In the genomic region with DNA sequence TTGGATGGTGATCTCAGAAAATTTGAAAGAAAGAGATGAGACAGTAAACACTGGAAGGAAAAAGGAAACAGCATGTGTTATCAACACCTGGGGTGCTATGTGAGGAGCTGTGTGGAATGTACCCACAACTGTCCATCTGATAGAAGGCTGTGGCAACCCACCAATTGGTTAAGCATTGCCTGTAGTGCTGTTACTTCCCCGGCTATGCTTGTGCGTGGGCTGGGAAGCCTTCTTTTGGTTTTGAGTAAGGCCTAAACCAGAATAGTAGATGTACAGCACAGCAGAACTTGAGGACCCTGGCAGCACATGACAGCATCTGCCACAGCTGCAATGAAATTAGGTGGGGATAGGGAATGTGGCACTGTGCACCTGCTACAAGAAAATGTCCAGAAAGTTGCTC, we compare ENCODE assay signal across 30 cellular contexts.
"Had no signal": no experiment of that assay in that cellular context is flagged by ENCODE, and none has a peak within 500 bp of the region (broad histone marks: within the 10 kb centered on the region; RNA-seq: fewer than 3 reads in every experiment).

No MANE protein-coding gene starts in this region.

- H3K27me3 ChIP-seq: brain microvascular endothelial cell, ovary, stomach, thyroid gland, upper lobe of left lung had no signal

- ATAC-seq: naive thymus-derived CD4-positive, alpha-beta T cell; sciatic nerve; stimulated activated naive B cell treated with anti-CD40 and anti-IgM and Interleukin-4, amounts not matched to agents 10 μg/mL and 1 μg/mL and 100 μg/mL, for 72 hours; T-helper 17 cell had no signal

- H3K4me1 ChIP-seq: prostate gland, stomach, thyroid gland, upper lobe of left lung had no signal

- H3K9me3 ChIP-seq: ovary, prostate gland, stomach, thyroid gland, upper lobe of left lung had no signal

- H3K36me3 ChIP-seq: brain microvascular endothelial cell, ovary, prostate gland, stomach, thyroid gland, upper lobe of left lung had no signal

- H3K27ac ChIP-seq: brain microvascular endothelial cell, coronary artery, ovary, prostate gland, skin epidermis, stomach, thyroid gland, upper lobe of left lung had no signal

- DNase-seq: activated CD4-positive, alpha-beta memory T cell treated with anti-CD3 and anti-CD28 coated beads, Interleukin-2, amount 10 ng/mL, durations not matched to agents 7 days and 5 days; activated CD4-positive, alpha-beta T cell treated with anti-CD3 and anti-CD28 coated beads, Interleukin-2, amount 10 ng/mL, durations not matched to agents 24 days and 14 days; activated CD4-positive, CD25-positive, alpha-beta regulatory T cell treated with anti-CD3 and anti-CD28 coated beads, Interleukin-2, amount 50 U/mL, for 72 hours; activated CD8-positive, alpha-beta memory T cell treated with anti-CD3 and anti-CD28 coated beads, Interleukin-2, amount 50 U/mL, for 48 hours; activated gamma-delta T cell; activated naive CD4-positive, alpha-beta T cell treated with anti-CD3 and anti-CD28 coated beads, Interleukin-2, amount 10 ng/mL, durations not matched to agents 7 days and 5 days; activated naive CD8-positive, alpha-beta T cell treated with anti-CD3 and anti-CD28 coated beads, Interleukin-2, amount 10 ng/mL, durations not matched to agents 7 days and 5 days; activated T-cell treated with anti-CD3 and anti-CD28 coated beads, Interleukin-2, amount 50 U/mL, for 24 hours; amniotic stem cell; brain microvascular endothelial cell; head of caudate nucleus; hypothalamus; immature natural killer cell; kidney; left colon; midbrain; naive thymus-derived CD4-positive, alpha-beta T cell; ovary; retina; stimulated activated CD4-positive, alpha-beta T cell treated with anti-CD3 and anti-CD28 coated beads, Interleukin-12 subunit alpha, Interleukin-12 subunit beta, amount 100 ng/mL, for 4 hours; stimulated activated naive B cell treated with anti-CD40 and anti-IgM and Interleukin-4, amounts not matched to agents 10 μg/mL and 1 μg/mL and 100 μg/mL, for 72 hours; stomach; T-helper 17 cell; T1000; thyroid gland; upper lobe of left lung had no signal

- H3K4me3 ChIP-seq: coronary artery, ovary, prostate gland, skin epidermis, stomach, thyroid gland, upper lobe of left lung had no signal
